ENCODE assay signal across 11 cellular contexts in the genomic region with DNA sequence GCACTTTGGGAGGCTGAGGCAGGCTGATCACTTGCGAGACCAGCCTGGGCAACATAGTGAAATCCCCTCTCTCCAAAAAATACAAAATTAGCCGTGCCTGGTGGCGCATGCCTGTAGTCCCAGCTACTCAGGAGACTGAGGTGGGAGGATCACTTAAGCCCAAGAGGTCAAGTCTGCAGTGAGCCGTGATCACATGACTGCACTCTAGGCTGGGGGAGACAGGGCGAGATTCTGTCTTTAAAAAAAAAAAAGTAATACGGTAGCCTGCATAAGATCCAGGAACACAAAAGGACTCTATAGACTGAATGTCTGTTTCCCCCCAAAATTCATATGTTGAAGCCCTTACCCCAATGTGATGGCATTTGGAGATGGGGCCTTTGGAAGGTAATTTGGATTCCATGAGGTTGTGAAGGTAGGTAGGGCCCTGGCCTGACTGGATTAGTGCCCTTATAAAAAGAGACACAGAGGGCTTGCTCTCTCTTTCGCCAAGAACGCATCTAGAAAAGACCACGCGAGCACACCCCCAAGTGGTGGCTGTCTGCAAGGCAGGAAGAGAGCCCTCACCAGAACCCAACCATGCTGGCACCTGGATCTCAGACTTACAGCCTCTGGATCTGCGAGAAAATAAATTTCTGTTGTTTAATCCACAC. TPM values are rescaled to one million over a fixed set of nuclear protein-coding genes. Genes with fewer than 3 reads are reported as not detected.
A peak's percentile ranks its signal among the peaks of the same experiment; 100 is the strongest.
DNase-seq lines count a peak whose midpoint lies in the region; ATAC-seq and TF ChIP-seq lines count a peak whose summit lies in the region.
"Had no signal": no experiment of that assay in that cellular context is flagged by ENCODE, and none has a peak within 500 bp of the region (broad histone marks: within the 10 kb centered on the region; RNA-seq: fewer than 3 reads in every experiment).

No MANE protein-coding gene starts in this region.

- DNase-seq in Caco-2 (peak in 1 of 2 experiments; percentile 47), erythroblast (lab: John Stamatoyannopoulos, UW) (peak; percentile 66 to 77), left colon (no peak), right cardiac atrium (no peak), substantia nigra (lab: John Stamatoyannopoulos, UW) (no peak)
- DNase-seq: adrenal gland had no signal

- POLR2A ChIA-PET in Caco-2 (lab: Charles Lee), result interaction anchor here (0.7 kb wide), 1 partner anchor 869 kb away, joined by 5 read pairs; no protein-coding TSS in a partner anchor

- H3K27me3 Mint-ChIP-seq in Caco-2 (ENCODE audit: insufficient read depth, unreplicated experiment), result no peaks in the 10 kb centered on the region

- H3K36me3 ChIP-seq in Caco-2 (ENCODE audit: control insufficient read depth, insufficient read depth, low read length) (no peaks in the 10 kb centered on the region), OCI-LY1 (ENCODE audit: insufficient read depth, low read length) (no peaks in the 10 kb centered on the region)
- H3K36me3 ChIP-seq: adrenal gland, gastroesophageal sphincter had no signal

- no peaks in the 10 kb centered on the region for H3K79me2 ChIP-seq in OCI-LY1 (ENCODE audit: insufficient read depth, low read length)

- H3K9me3 ChIP-seq in Caco-2 (no peaks in the 10 kb centered on the region), OCI-LY1 (ENCODE audit: low read length) (0 out of 2 replicates have a peak, but pooled peaks cover 3% of the 10 kb centered on the region), right cardiac atrium (ENCODE audit: control insufficient read depth, low read length) (no peaks in the 10 kb centered on the region)
- H3K9me3 ChIP-seq: adrenal gland had no signal

- WGBS in right cardiac atrium, result 96% methylated on average over 11 of the region's 11 CpGs

- no TSS peak for BruUV-seq in Caco-2 (replicated peaks; lab: Mats Ljungman, UMichigan)

- no peaks in the 10 kb centered on the region for H3K36me3 Mint-ChIP-seq in Caco-2 (ENCODE audit: insufficient read depth, unreplicated experiment)

- H3K27me3 ChIP-seq in Caco-2 (replicated peaks; ENCODE audit: control insufficient read depth, insufficient read depth, low read length), result no peaks in the 10 kb centered on the region
- no peaks in the 10 kb centered on the region for H3K27me3 ChIP-seq in OCI-LY1 (ENCODE audit: insufficient read depth, low read length)
- no peaks in the 10 kb centered on the region for H3K27me3 ChIP-seq in right cardiac atrium (ENCODE audit: control insufficient read depth, insufficient read depth)
- H3K27me3 ChIP-seq: adrenal gland, gastroesophageal sphincter had no signal

- peak; percentile 51 to 52 for TF ChIP-seq CTCF in Caco-2 (IDR thresholded peaks at IDR 0.05; ENCODE audit: insufficient read depth in 1 of 2, low read depth in 1 of 2, low read length in 1 of 2, severe bottlenecking in 1 of 2, unreplicated experiment in 1 of 2)
- peak; percentile 48 for TF ChIP-seq CTCF in OCI-LY1 (IDR thresholded peaks at IDR 0.05; ENCODE audit: low read length)

- H3K4me3 Mint-ChIP-seq in Caco-2 (ENCODE audit: unreplicated experiment), result no peak overlapping the region
- H3K4me3 Mint-ChIP-seq: T-helper 1 cell treated with Interleukin-12 subunit alpha and Interleukin-12 subunit beta and Interleukin-4 antibody, amounts not matched to agents 30 μg/mL and 1 μg/mL, for 36 hours had no signal

- H3K4me1 Mint-ChIP-seq in Caco-2 (ENCODE audit: low read depth, unreplicated experiment), result no peaks in the 10 kb centered on the region

- CTCF ChIA-PET in Caco-2 (lab: Charles Lee), result interaction anchor here (0.7 kb wide), 1 partner anchor 125 kb away, joined by 3 read pairs; no protein-coding TSS in a partner anchor

- H3K4me2 ChIP-seq in OCI-LY1 (ENCODE audit: low read length), result no peak overlapping the region

- no peaks in the 10 kb centered on the region for H3K9me2 ChIP-seq in OCI-LY1 (ENCODE audit: low read depth, low read length)

- H3K27ac ChIP-seq in OCI-LY1 (ENCODE audit: low read depth, low read length, poor library complexity, severe bottlenecking) (no peak overlapping the region), right cardiac atrium (ENCODE audit: low read length) (no peak overlapping the region), substantia nigra (ENCODE audit: low read depth, low read length, poor library complexity, severe bottlenecking) (no peak overlapping the region)
- H3K27ac ChIP-seq: adrenal gland, gastroesophageal sphincter had no signal

- peaks cover 3% of the 10 kb centered on the region; the same call in 1 of the 2 replicates for H3F3A ChIP-seq in OCI-LY1 (ENCODE audit: insufficient read depth, low read length)

- H3K4me1 ChIP-seq in Caco-2, result no peaks in the 10 kb centered on the region
- no peaks in the 10 kb centered on the region for H3K4me1 ChIP-seq in OCI-LY1 (ENCODE audit: insufficient read depth, low read length, severe bottlenecking)
- no peaks in the 10 kb centered on the region for H3K4me1 ChIP-seq in right cardiac atrium (ENCODE audit: control insufficient read depth, insufficient read depth, low read length)
- H3K4me1 ChIP-seq: adrenal gland had no signal

- TF ChIP-seq POLR2A in erythroblast (IDR thresholded peaks at IDR 0.05; ENCODE audit: low read length), result no peak

- H3K27ac Mint-ChIP-seq in Caco-2 (ENCODE audit: unreplicated experiment), result no peak overlapping the region
- H3K27ac Mint-ChIP-seq: T-helper 1 cell treated with Interleukin-12 subunit alpha and Interleukin-12 subunit beta and Interleukin-4 antibody, amounts not matched to agents 30 μg/mL and 1 μg/mL, for 36 hours had no signal

- no peaks in the 10 kb centered on the region for H3K9me3 Mint-ChIP-seq in Caco-2 (ENCODE audit: unreplicated experiment)
- H3K9me3 Mint-ChIP-seq: T-helper 1 cell treated with Interleukin-12 subunit alpha and Interleukin-12 subunit beta and Interleukin-4 antibody, amounts not matched to agents 30 μg/mL and 1 μg/mL, for 36 hours had no signal

- H4K20me1 ChIP-seq in OCI-LY1 (ENCODE audit: insufficient read depth, low read length), result no peaks in the 10 kb centered on the region

- H2AFZ ChIP-seq in OCI-LY1 (ENCODE audit: low read length), result no peak overlapping the region

- H3K4me3 ChIP-seq in Caco-2 (ENCODE audit: low read depth, low read length) (no peak overlapping the region), OCI-LY1 (ENCODE audit: low read depth, low read length, poor library complexity, severe bottlenecking) (no peak overlapping the region), right cardiac atrium (ENCODE audit: low read length) (no peak overlapping the region)
- H3K4me3 ChIP-seq: adrenal gland, gastroesophageal sphincter had no signal

- H3K9ac ChIP-seq in OCI-LY1 (ENCODE audit: low read length), result no peak overlapping the region

- intact Hi-C loops in Caco-2 (cut with micrococcal nuclease; ENCODE audit: unreplicated experiment) (loop anchor here (1.0 kb wide), 1 partner anchor 113 kb away; no protein-coding TSS in a partner anchor), left colon (cut with DNase I, micrococcal nuclease) (no loop called here), right cardiac atrium (cut with DNase I) (no loop called here)

- ATAC-seq in GM18502 (IDR thresholded peaks at IDR 0.05; ENCODE audit: poor library complexity, unreplicated experiment) (peak; percentile 61), left colon (no peak), GM19023 (IDR thresholded peaks at IDR 0.05; ENCODE audit: unreplicated experiment) (no peak), right cardiac atrium (no peak)
- ATAC-seq: gastroesophageal sphincter had no signal

RNA-seq across cellular contexts. Expression of a gene that starts 17.0 kb away (rescaled TPM):
- 12.6 TPM in 2 replicates for total RNA-seq in Caco-2 (2022)
- 10 to 100 TPM; 67.0 to 73.8 TPM for total RNA-seq in left colon
- total RNA-seq in right cardiac atrium, result 10 to 100 TPM in 1 of 4 donors, 1 to 10 TPM in 3; 8.4 to 11.0 (median 8.9) TPM
- 4.5 TPM for polyA plus RNA-seq in right cardiac atrium

Comparison
In these comparisons a context has a peak if more than half of its experiments do, and no peak if none do; other contexts are left out.
1. DNase-seq: peak in erythroblast (2 of 2); none in left colon (0 of 2), right cardiac atrium (0 of 3) and substantia nigra (0 of 49).